13 cellular contexts compared by ENCODE assay signal in the genomic region with DNA sequence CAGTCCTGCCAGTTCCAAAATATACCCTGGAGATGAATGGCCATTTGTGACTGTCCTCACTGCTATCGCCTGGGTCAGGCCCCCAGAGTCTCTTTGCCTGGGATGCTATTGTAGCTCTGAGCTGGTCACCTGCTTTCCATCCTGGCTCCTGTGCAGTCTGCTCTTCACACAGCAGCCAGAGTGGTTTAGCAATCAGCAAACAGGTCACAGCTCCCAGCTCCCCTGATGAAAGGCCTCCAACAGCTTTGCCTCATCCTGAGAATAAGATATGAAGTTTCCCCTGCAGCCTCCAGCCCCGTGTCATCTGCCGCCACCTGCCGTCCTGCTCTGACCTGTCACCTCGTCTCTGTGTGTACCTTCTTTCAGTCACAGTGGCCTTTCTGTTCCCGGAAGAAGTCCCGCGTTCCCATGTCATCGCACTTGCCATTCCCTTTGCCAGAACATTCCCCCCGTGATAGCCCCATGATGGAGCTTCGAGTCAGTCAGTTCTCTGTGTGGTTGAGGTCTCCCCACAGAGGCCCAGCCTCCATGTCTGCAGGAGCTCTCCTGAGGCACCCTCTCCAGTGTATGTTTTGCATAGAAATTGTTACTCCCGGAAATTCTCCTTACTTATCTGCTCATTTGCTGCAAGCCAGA.
A peak's percentile ranks its signal among the peaks of the same experiment; 100 is the strongest.
DNase-seq lines count a peak whose midpoint lies in the region; ATAC-seq and TF ChIP-seq lines count a peak whose summit lies in the region.
"Had no signal": no experiment of that assay in that cellular context is flagged by ENCODE, and none has a peak within 500 bp of the region (broad histone marks: within the 10 kb centered on the region; RNA-seq: fewer than 3 reads in every experiment).

No MANE protein-coding gene starts in this region.

- peaks cover 7% of the 10 kb centered on the region for H3K27me3 Mint-ChIP-seq in brain
- H3K27me3 Mint-ChIP-seq: activated CD4-positive, alpha-beta T cell treated with anti-CD3 and anti-CD28 coated beads, Interleukin-2, amount 10 ng/mL, durations not matched to agents 7 days and 5 days; activated naive CD8-positive, alpha-beta T cell treated with anti-CD3 and anti-CD28 coated beads, Interleukin-2, amount 50 U/mL, for 24 hours; naive B cell; stimulated activated naive CD8-positive, alpha-beta T cell treated with anti-CD3 and anti-CD28 coated beads, Interleukin-15, Interleukin-2, amounts not matched to agents 100 ng/mL and 50 ng/mL, for 24 hours had no signal

- no peak overlapping the region for H4K91ac ChIP-seq in trophoblast cell (ENCODE audit: low read depth, low read length)

- H2BK12ac ChIP-seq in trophoblast cell (ENCODE audit: low read length), result no peak overlapping the region

- peaks cover 0 to 2% (median 0%) of the 10 kb centered on the region in 5 experiments for H3K9me3 Mint-ChIP-seq in brain
- H3K9me3 Mint-ChIP-seq: activated CD4-positive, alpha-beta T cell treated with anti-CD3 and anti-CD28 coated beads, Interleukin-2, amount 10 ng/mL, durations not matched to agents 7 days and 5 days; activated naive CD8-positive, alpha-beta T cell treated with anti-CD3 and anti-CD28 coated beads, Interleukin-2, amount 50 U/mL, for 24 hours; naive B cell; stimulated activated naive CD8-positive, alpha-beta T cell treated with anti-CD3 and anti-CD28 coated beads, Interleukin-15, Interleukin-2, amounts not matched to agents 100 ng/mL and 50 ng/mL, for 24 hours had no signal

- H3K27me3 ChIP-seq in trophoblast cell (ENCODE audit: insufficient read depth, low read length) (no peaks in the 10 kb centered on the region), MM.1S (replicated peaks; ENCODE audit: insufficient read depth, low read length) (no peaks in the 10 kb centered on the region), left lung (no peaks in the 10 kb centered on the region)

- peaks cover 8% of the 10 kb centered on the region; the same call in 1 of the 2 replicates for H3F3A ChIP-seq in MM.1S (ENCODE audit: insufficient read depth, low read length)

- WGBS in trophoblast cell (ENCODE audit: extremely low coverage, insufficient coverage, insufficient read length), result no CpG with 5 or more reads among the region's 12 CpGs

- H3K27ac ChIP-seq in trophoblast cell (ENCODE audit: low read depth, low read length) (no peak overlapping the region), MM.1S (ENCODE audit: low read length) (no peak overlapping the region), left lung (no peak overlapping the region)
- H3K27ac ChIP-seq: PC-9 had no signal

- H3K18ac ChIP-seq in trophoblast cell (ENCODE audit: low read length), result no peak overlapping the region

- no peak overlapping the region for H3K4me3 Mint-ChIP-seq in brain
- H3K4me3 Mint-ChIP-seq: activated CD4-positive, alpha-beta T cell treated with anti-CD3 and anti-CD28 coated beads, Interleukin-2, amount 10 ng/mL, durations not matched to agents 7 days and 5 days; activated naive CD8-positive, alpha-beta T cell treated with anti-CD3 and anti-CD28 coated beads, Interleukin-2, amount 50 U/mL, for 24 hours; naive B cell; stimulated activated naive CD8-positive, alpha-beta T cell treated with anti-CD3 and anti-CD28 coated beads, Interleukin-15, Interleukin-2, amounts not matched to agents 100 ng/mL and 50 ng/mL, for 24 hours had no signal

- no peaks in the 10 kb centered on the region for H4K20me1 ChIP-seq in MM.1S (ENCODE audit: insufficient read depth, low read length)

- peaks cover 5 to 11% of the 10 kb centered on the region in 2 experiments for H3K4me1 ChIP-seq in trophoblast cell (ENCODE audit: control insufficient read depth in 1 of 2, insufficient read depth in 2 of 2, low read length in 2 of 2)
- H3K4me1 ChIP-seq in MM.1S (ENCODE audit: low read length), result peaks cover 24% of the 10 kb centered on the region
- H3K4me1 ChIP-seq in left lung, result peaks cover 0 to 10% of the 10 kb centered on the region in 2 donors

- no peak overlapping the region for H4K8ac ChIP-seq in trophoblast cell (ENCODE audit: low read depth, low read length)

- no peak overlapping the region for H2AK5ac ChIP-seq in trophoblast cell (ENCODE audit: low read length)

- no peak overlapping the region for H3K23ac ChIP-seq in trophoblast cell (ENCODE audit: low read length)

- H4K12ac ChIP-seq in trophoblast cell (ENCODE audit: low read depth, low read length), result no peak overlapping the region

- H3K9me3 ChIP-seq in trophoblast cell (ENCODE audit: insufficient read depth, low read depth, low read length), result no peaks in the 10 kb centered on the region
- no peaks in the 10 kb centered on the region for H3K9me3 ChIP-seq in MM.1S (replicated peaks; ENCODE audit: insufficient read depth, low read length)
- H3K9me3 ChIP-seq in left lung, result no peaks in the 10 kb centered on the region

- H3K4me2 ChIP-seq in trophoblast cell (ENCODE audit: low read length) (no peak overlapping the region), MM.1S (ENCODE audit: low read depth, low read length) (no peak overlapping the region)
- H3K4me2 ChIP-seq: PC-9 had no signal

- intact Hi-C loops in left lung (cut with DNase I), result no loop called here

- no peaks in the 10 kb centered on the region for H3K79me2 ChIP-seq in trophoblast cell (ENCODE audit: control insufficient read depth, insufficient read depth, low read length, poor library complexity)
- peaks cover 63% of the 10 kb centered on the region for H3K79me2 ChIP-seq in MM.1S (ENCODE audit: low read length)

- ATAC-seq in HG03565 (IDR thresholded peaks at IDR 0.05; ENCODE audit: unreplicated experiment) (no peak), left lung (no peak)
- ATAC-seq: activated naive CD8-positive, alpha-beta T cell treated with anti-CD3 and anti-CD28 coated beads, Interleukin-2, amount 50 U/mL, for 24 hours had no signal

- H3K36me3 Mint-ChIP-seq in brain, result no peaks in the 10 kb centered on the region

- H2AFZ ChIP-seq in trophoblast cell (ENCODE audit: insufficient read depth, low read length, poor library complexity) (no peak overlapping the region), MM.1S (ENCODE audit: low read length) (no peak overlapping the region)
- H2AFZ ChIP-seq: PC-9 had no signal

- TF ChIP-seq CTCF in brain (conservative IDR thresholded peaks at IDR 0.05) (no peak), MM.1S (IDR thresholded peaks at IDR 0.05; ENCODE audit: low read length) (no peak), left lung (IDR thresholded peaks at IDR 0.05) (no peak)

- no peak overlapping the region for H3K4ac ChIP-seq in trophoblast cell (ENCODE audit: low read depth, low read length)

- no peak overlapping the region for H2BK5ac ChIP-seq in trophoblast cell (ENCODE audit: low read depth, low read length, poor library complexity)

- H3K14ac ChIP-seq in trophoblast cell (ENCODE audit: low read length), result no peak overlapping the region

- no peaks in the 10 kb centered on the region for H3K79me1 ChIP-seq in trophoblast cell (ENCODE audit: low read length)

- H3K4me1 Mint-ChIP-seq in brain, result peaks cover 75% of the 10 kb centered on the region
- H3K4me1 Mint-ChIP-seq: activated CD4-positive, alpha-beta T cell treated with anti-CD3 and anti-CD28 coated beads, Interleukin-2, amount 10 ng/mL, durations not matched to agents 7 days and 5 days had no signal

- no peaks in the 10 kb centered on the region for H3K9me2 ChIP-seq in MM.1S (replicated peaks; ENCODE audit: insufficient read depth, low read length)

- H3K4me3 ChIP-seq in trophoblast cell (ENCODE audit: low read depth, low read length) (no peak overlapping the region), MM.1S (ENCODE audit: low read length) (no peak overlapping the region), left lung (no peak overlapping the region)
- H3K4me3 ChIP-seq: PC-9 had no signal

- peak; percentile 64 for DNase-seq in HT-29 (ENCODE audit: low spot score)
- peak; percentile 89 for DNase-seq in NCI-H2107 treated with DMSO at 0.1 percent for 48 hours (lab: John Stamatoyannopoulos, UW; ENCODE audit: unreplicated experiment)
- peak; percentile 7 to 55 for DNase-seq in trophoblast cell
- no peak for DNase-seq in MM.1S
- no peak for DNase-seq in left lung
- DNase-seq: activated CD4-positive, alpha-beta T cell treated with anti-CD3 and anti-CD28 coated beads, Interleukin-2, amount 10 ng/mL, durations not matched to agents 7 days and 5 days; activated naive CD8-positive, alpha-beta T cell treated with anti-CD3 and anti-CD28 coated beads, Interleukin-2, amount 50 U/mL, for 24 hours; effector memory CD4-positive, alpha-beta T cell; naive B cell; PC-9 had no signal

- H3K36me3 ChIP-seq in trophoblast cell (ENCODE audit: control insufficient read depth in 1 of 2, insufficient read depth in 2 of 2, low read length in 2 of 2) (no peaks in the 10 kb centered on the region), MM.1S (replicated peaks; ENCODE audit: insufficient read depth, low read length) (no peaks in the 10 kb centered on the region), left lung (no peaks in the 10 kb centered on the region)

- H3K27ac Mint-ChIP-seq in brain, result peak overlapping the region in 3 of 5 experiments; percentile 33 to 90 (median 61)
- H3K27ac Mint-ChIP-seq: activated CD4-positive, alpha-beta T cell treated with anti-CD3 and anti-CD28 coated beads, Interleukin-2, amount 10 ng/mL, durations not matched to agents 7 days and 5 days; activated naive CD8-positive, alpha-beta T cell treated with anti-CD3 and anti-CD28 coated beads, Interleukin-2, amount 50 U/mL, for 24 hours; stimulated activated naive CD8-positive, alpha-beta T cell treated with anti-CD3 and anti-CD28 coated beads, Interleukin-15, Interleukin-2, amounts not matched to agents 100 ng/mL and 50 ng/mL, for 24 hours had no signal

- H3K9ac ChIP-seq in trophoblast cell (ENCODE audit: low read length) (no peak overlapping the region), MM.1S (ENCODE audit: low read length) (no peak overlapping the region)

- no peak overlapping the region for H2BK120ac ChIP-seq in trophoblast cell (ENCODE audit: insufficient read depth, low read length, poor library complexity)

Comparison
In these comparisons a context has a peak if more than half of its experiments do, and no peak if none do; other contexts are left out.
1. DNase-seq: peak in HT-29 (single experiment), NCI-H2107 treated with DMSO at 0.1 percent for 48 hours (single experiment) and trophoblast cell (2 of 2); none in MM.1S (single experiment) and left lung (0 of 2).